In the genomic region with DNA sequence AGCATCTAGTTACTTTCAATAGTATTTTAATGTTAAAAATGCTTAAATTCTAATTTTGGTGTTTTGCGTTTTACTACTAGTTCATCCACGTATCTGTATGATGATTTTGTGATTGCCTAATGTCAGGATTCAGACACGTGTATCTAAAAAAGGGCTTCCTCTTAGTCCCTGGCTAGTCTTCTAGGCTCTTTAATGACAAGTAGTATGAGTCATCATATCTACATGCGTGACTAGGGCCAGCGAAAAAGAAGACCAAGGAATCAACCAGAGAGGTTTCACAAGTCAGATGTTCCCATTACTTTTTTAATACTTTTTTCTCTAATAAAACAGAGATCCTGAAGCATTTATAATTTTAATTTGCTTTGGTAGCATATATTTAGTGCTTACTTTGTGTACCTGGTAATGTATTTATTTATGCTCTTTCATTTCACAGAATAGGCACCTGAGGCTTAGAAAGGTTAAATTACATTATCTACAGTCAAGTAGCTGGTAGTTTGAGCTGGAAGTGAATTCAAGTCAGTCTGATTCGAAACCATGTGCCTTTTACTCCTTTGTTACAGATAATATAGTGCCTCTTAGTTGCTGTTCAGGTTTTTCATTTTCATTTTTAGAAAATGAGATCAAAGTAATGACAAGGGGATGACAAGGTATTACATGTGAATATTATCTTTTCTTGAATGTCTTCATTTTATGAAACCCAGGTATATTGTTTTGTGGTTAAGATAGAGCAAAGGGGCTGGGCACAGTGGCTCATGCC, we compare ENCODE assay signal across 9 cellular contexts.
DNase-seq lines count a peak whose midpoint lies in the region; ATAC-seq and TF ChIP-seq lines count a peak whose summit lies in the region.
"Had no signal": no experiment of that assay in that cellular context is flagged by ENCODE, and none has a peak within 500 bp of the region (broad histone marks: within the 10 kb centered on the region; RNA-seq: fewer than 3 reads in every experiment).

No MANE protein-coding gene starts in this region.

- no peaks in the 10 kb centered on the region for H3K9me1 ChIP-seq in IMR-90 (ENCODE audit: insufficient read depth, low read length)

- H3K27me3 ChIP-seq in IMR-90 (ENCODE audit: control insufficient read depth, insufficient read depth, low read length) (no peaks in the 10 kb centered on the region), tibial nerve (no peaks in the 10 kb centered on the region), MG63 (no peaks in the 10 kb centered on the region)

- no peak overlapping the region for H2BK120ac ChIP-seq in IMR-90 (ENCODE audit: low read depth, low read length)

- no peak overlapping the region for H3K4ac ChIP-seq in IMR-90 (ENCODE audit: low read depth, low read length)

- H2BK20ac ChIP-seq in IMR-90 (ENCODE audit: low read depth, low read length): no peak overlapping the region

- no peak for TF ChIP-seq RAD21 in IMR-90 (IDR thresholded peaks at IDR 0.05; ENCODE audit: low read length)

- H4K5ac ChIP-seq in IMR-90 (ENCODE audit: low read depth, low read length): no peak overlapping the region

- H2BK5ac ChIP-seq in IMR-90 (ENCODE audit: low read depth, low read length, poor library complexity, severe bottlenecking): no peak overlapping the region

- H3K4me1 ChIP-seq in IMR-90 (ENCODE audit: control insufficient read depth, insufficient read depth, low read length) (no peaks in the 10 kb centered on the region), tibial nerve (no peaks in the 10 kb centered on the region)

- H3K27ac ChIP-seq in IMR-90 (ENCODE audit: insufficient read depth, low read length) (no peak overlapping the region), tibial nerve (no peak overlapping the region)

- in situ Hi-C loops in IMR-90 (cut with MboI; ENCODE audit: low sequenced_read_pairs): no loop called here

- dilution Hi-C loops in IMR-90 (cut with HindIII; ENCODE audit: low sequenced_read_pairs, unreplicated experiment): no loop called here

- CTCF ChIA-PET in IMR-90 (lab: Yijun Ruan, JAX): interaction anchor here (0.5 kb wide), 1 partner anchor 156 kb away, joined by 3 read pairs; no protein-coding TSS in a partner anchor

- H2AK9ac ChIP-seq in IMR-90 (replicated peaks; ENCODE audit: low read depth, low read length, poor library complexity): no peak overlapping the region

- no TSS peak for BruUV-seq in IMR-90 (replicated peaks; lab: Mats Ljungman, UMichigan)

- H3K9ac ChIP-seq in IMR-90 (ENCODE audit: low read depth, low read length): no peak overlapping the region

- H4K91ac ChIP-seq in IMR-90 (ENCODE audit: insufficient read depth, low read depth, low read length): no peak overlapping the region

- H2AK5ac ChIP-seq in IMR-90 (ENCODE audit: low read depth, low read length): no peak overlapping the region

- H2BK15ac ChIP-seq in IMR-90 (ENCODE audit: low read depth, low read length): no peak overlapping the region

- no peak overlapping the region for H3K23ac ChIP-seq in IMR-90 (ENCODE audit: low read depth, low read length)

- H4K8ac ChIP-seq in IMR-90 (ENCODE audit: low read depth in 2 of 2, low read length in 2 of 2): no peak overlapping the region

- no peaks in the 10 kb centered on the region for H3K36me3 ChIP-seq in IMR-90 (ENCODE audit: control insufficient read depth, insufficient read depth, low read length)
- no peaks in the 10 kb centered on the region for H3K36me3 ChIP-seq in tibial nerve
- no peaks in the 10 kb centered on the region for H3K36me3 ChIP-seq in MG63

- no peaks in the 10 kb centered on the region for H4K20me1 ChIP-seq in IMR-90 (ENCODE audit: insufficient read depth, low read length)

- TF ChIP-seq EP300 in tibial nerve (IDR thresholded peaks at IDR 0.05): no peak

- no CpG with 5 or more reads among the region's 6 CpGs for WGBS in IMR-90 (ENCODE audit: extremely low coverage in 2 of 2, insufficient read length in 1 of 2), 2 experiments
- WGBS in tibial nerve, 2 donors: 76% methylated on average over 6 of the region's 6 CpGs

- intact Hi-C loops in IMR-90 (cut with micrococcal nuclease): no loop called here

- no peaks in the 10 kb centered on the region for H3K9me3 ChIP-seq in IMR-90 (ENCODE audit: control insufficient read depth, insufficient read depth, low read length)
- no peaks in the 10 kb centered on the region for H3K9me3 ChIP-seq in tibial nerve
- H3K9me3 ChIP-seq in MG63: no peaks in the 10 kb centered on the region

- no peaks in the 10 kb centered on the region for H3K79me1 ChIP-seq in IMR-90 (ENCODE audit: low read depth in 1 of 2, low read length in 2 of 2)

- TF ChIP-seq POLR2A in IMR-90 (IDR thresholded peaks at IDR 0.05; ENCODE audit: low read depth, low read length): no peak
- TF ChIP-seq POLR2A in tibial nerve (IDR thresholded peaks at IDR 0.05): no peak

- DNase-seq in GM04504 (ENCODE audit: low read depth) (peak; percentile 20), IMR-90 (peak; percentile 48), dermis blood vessel endothelial cell (peak; percentile 3), tibial nerve (ENCODE audit: low spot score in 2 of 2) (no peak), MG63 (no peak), NCI-H146 treated with DMSO at 0.1 percent for 48 hours (lab: John Stamatoyannopoulos, UW; ENCODE audit: unreplicated experiment) (no peak)
- no peak for DNase-seq in activated naive CD4-positive, alpha-beta T cell treated with Interleukin-2 at 50 U/mL for 16 hours
- DNase-seq: activated T-cell treated with anti-CD3 and anti-CD28 coated beads, Interleukin-2, amount 50 U/mL, for 48 hours had no signal

- H3K4me3 ChIP-seq in IMR-90 (ENCODE audit: insufficient read depth, low read depth, low read length) (no peak overlapping the region), tibial nerve (no peak overlapping the region), MG63 (no peak overlapping the region)

- ATAC-seq in GM21576 (IDR thresholded peaks at IDR 0.05; ENCODE audit: unreplicated experiment) (peak; percentile 83), IMR-90 (ENCODE audit: low read depth) (no peak)

- TF ChIP-seq CTCF in IMR-90 (conservative IDR thresholded peaks at IDR 0.05; ENCODE audit: low read depth, low read length) (no peak), tibial nerve (IDR thresholded peaks at IDR 0.05) (no peak)

- no peak overlapping the region for H3K4me2 ChIP-seq in IMR-90 (ENCODE audit: low read depth, low read length)

- H3K56ac ChIP-seq in IMR-90 (ENCODE audit: extremely low read depth, insufficient read depth, low read length): no peak overlapping the region

- no peak overlapping the region for H2AFZ ChIP-seq in IMR-90 (replicated peaks; ENCODE audit: low read length, poor library complexity)

- POLR2A ChIA-PET in IMR-90 (lab: Charles Lee; ENCODE audit: unreplicated experiment): no interaction called here

- H3K14ac ChIP-seq in IMR-90 (replicated peaks; ENCODE audit: low read depth, low read length): no peak overlapping the region

- no peak overlapping the region for H3K18ac ChIP-seq in IMR-90 (ENCODE audit: low read depth, low read length)

TF ChIP-seq in IMR-90, 13 proteins besides CTCF, POLR2A, EP300 and RAD21:
- TF ChIP-seq RFX5 (IDR thresholded peaks at IDR 0.05; ENCODE audit: low read depth, low read length) (no peak), FOS (IDR thresholded peaks at IDR 0.05; ENCODE audit: low read depth, low read length) (peak; percentile 21; the same call in 1 of the 2 replicates)

Comparison
In these comparisons a context has a peak if more than half of its experiments do, and no peak if none do; other contexts are left out.
1. DNase-seq: peak in GM04504 (single experiment), IMR-90 (single experiment) and dermis blood vessel endothelial cell (single experiment); none in tibial nerve (0 of 2), activated naive CD4-positive, alpha-beta T cell treated with Interleukin-2 at 50 U/mL for 16 hours (single experiment), MG63 (single experiment) and NCI-H146 treated with DMSO at 0.1 percent for 48 hours (single experiment).